12 cellular contexts compared by ENCODE assay signal in genomic region chr12:53070901-53071492, GRCh38. TPM values are rescaled to one million over a fixed set of nuclear protein-coding genes. Genes with fewer than 3 reads are reported as not detected.
DNase-seq lines count a peak whose midpoint lies in the region; ATAC-seq and TF ChIP-seq lines count a peak whose summit lies in the region.
"Had no signal": no experiment of that assay in that cellular context is flagged by ENCODE, and none has a peak within 500 bp of the region (broad histone marks: within the 10 kb centered on the region; RNA-seq: fewer than 3 reads in every experiment).

No MANE protein-coding gene starts in this region.

- peaks cover 63% of the 10 kb centered on the region for H3K36me3 Mint-ChIP-seq in effector memory CD8-positive, alpha-beta T cell (ENCODE audit: insufficient read depth)

- no peak for ATAC-seq in effector memory CD8-positive, alpha-beta T cell (replicated peaks)
- no peak for ATAC-seq in HG02852 (IDR thresholded peaks at IDR 0.05; ENCODE audit: unreplicated experiment)

- peaks cover 42% of the 10 kb centered on the region for H3K79me2 ChIP-seq in osteoblast (ENCODE audit: insufficient read depth, low read length)

- no peaks in the 10 kb centered on the region for H3K9me3 Mint-ChIP-seq in effector memory CD8-positive, alpha-beta T cell
- H3K9me3 Mint-ChIP-seq: activated naive CD4-positive, alpha-beta T cell treated with anti-CD3 and anti-CD28 coated beads, Interleukin-2, amount 10 ng/mL, durations not matched to agents 7 days and 5 days had no signal

- no peak overlapping the region for H2AFZ ChIP-seq in osteoblast (ENCODE audit: low read length)

- H3K4me1 ChIP-seq in BLaER1 (peaks cover 30% of the 10 kb centered on the region), osteoblast (ENCODE audit: insufficient read depth, low read length) (peaks cover 49% of the 10 kb centered on the region)

- no peaks in the 10 kb centered on the region for H3K27me3 Mint-ChIP-seq in effector memory CD8-positive, alpha-beta T cell
- H3K27me3 Mint-ChIP-seq: activated naive CD4-positive, alpha-beta T cell treated with anti-CD3 and anti-CD28 coated beads, Interleukin-2, amount 10 ng/mL, durations not matched to agents 7 days and 5 days had no signal

- H4K20me1 ChIP-seq in BLaER1 (no peaks in the 10 kb centered on the region), osteoblast (ENCODE audit: insufficient read depth, low read length) (peaks cover 3% of the 10 kb centered on the region)

- in situ Hi-C loops in G401 (cut with HindIII; ENCODE audit: low sequenced_read_pairs): loop anchor here (10.0 kb wide), 1 partner anchor 124 kb away; no protein-coding TSS in a partner anchor

- no peaks in the 10 kb centered on the region for H3K27me3 ChIP-seq in BLaER1
- H3K27me3 ChIP-seq in osteoblast (ENCODE audit: insufficient read depth, low read length): no peaks in the 10 kb centered on the region
- H3K27me3 ChIP-seq: right lobe of liver had no signal

- no peak overlapping the region for H3K4me3 ChIP-seq in BLaER1
- no peak overlapping the region for H3K4me3 ChIP-seq in osteoblast (ENCODE audit: insufficient read depth, low read length)
- H3K4me3 ChIP-seq: right lobe of liver had no signal

- peaks cover 29 to 49% of the 10 kb centered on the region in 2 donors for H3K4me1 Mint-ChIP-seq in effector memory CD8-positive, alpha-beta T cell (ENCODE audit: low read depth in 2 of 2)

- H3K4me2 ChIP-seq in BLaER1 (peak overlapping the region; percentile 72), osteoblast (ENCODE audit: insufficient read depth, low read length) (no peak overlapping the region)

- no peak overlapping the region for H3K9ac ChIP-seq in BLaER1

- H3K27ac Mint-ChIP-seq in effector memory CD8-positive, alpha-beta T cell: peak overlapping the region; percentile 74 to 75
- H3K27ac Mint-ChIP-seq: activated naive CD4-positive, alpha-beta T cell treated with anti-CD3 and anti-CD28 coated beads, Interleukin-2, amount 10 ng/mL, durations not matched to agents 7 days and 5 days had no signal

- H3K9me3 ChIP-seq in BLaER1: no peaks in the 10 kb centered on the region
- no peaks in the 10 kb centered on the region for H3K9me3 ChIP-seq in osteoblast (ENCODE audit: low read depth, low read length)
- H3K9me3 ChIP-seq: right lobe of liver had no signal

- TF ChIP-seq CTCF in osteoblast (IDR thresholded peaks at IDR 0.05; ENCODE audit: extremely low read depth, low read depth, low read length): no peak

- no peak overlapping the region for H3K4me3 Mint-ChIP-seq in effector memory CD8-positive, alpha-beta T cell
- H3K4me3 Mint-ChIP-seq: activated naive CD4-positive, alpha-beta T cell treated with anti-CD3 and anti-CD28 coated beads, Interleukin-2, amount 10 ng/mL, durations not matched to agents 7 days and 5 days had no signal

- H3K27ac ChIP-seq in BLaER1 (no peak overlapping the region), osteoblast (ENCODE audit: low read depth, low read length) (peak overlapping the region; percentile 7)

- DNase-seq in NCI-H82 (lab: John Stamatoyannopoulos, UW): peak; percentile 87
- DNase-seq in effector memory CD8-positive, alpha-beta T cell: no peak
- peak; percentile 90 for DNase-seq in osteoblast (ENCODE audit: insufficient read length, low spot score, missing footprints)
- DNase-seq in G401 (ENCODE audit: low spot score): no peak
- no peak for DNase-seq in NCI-H2081 (lab: John Stamatoyannopoulos, UW)
- DNase-seq in cortex of kidney (lab: John Stamatoyannopoulos, UW): no peak
- DNase-seq: activated CD4-positive, alpha-beta T cell treated with anti-CD3 and anti-CD28 coated beads for 1 hour; activated naive CD4-positive, alpha-beta T cell treated with anti-CD3 and anti-CD28 coated beads, Interleukin-2, amount 10 ng/mL, durations not matched to agents 7 days and 5 days; right lobe of liver had no signal

- H3K36me3 ChIP-seq in BLaER1: peaks cover 60% of the 10 kb centered on the region
- peaks cover 62% of the 10 kb centered on the region for H3K36me3 ChIP-seq in osteoblast (ENCODE audit: insufficient read depth, low read length)

RNA-seq across cellular contexts. Expression of gene SPRYD3, which starts 8.2 kb away (rescaled TPM):
- total RNA-seq in osteoblast: 25.6 and 26.8 TPM in 2 replicates
- 16.7 and 21.4 TPM in 2 replicates for total RNA-seq in G401 (2014; rRNA removed; shearing (Covaris generic))

RNA-seq across cellular contexts. Expression of gene TNS2, which starts 21.1 kb away (rescaled TPM):
- 72.0 and 76.0 TPM in 2 replicates for total RNA-seq in osteoblast
- total RNA-seq in G401 (2014; rRNA removed; shearing (Covaris generic)): 13.7 and 21.0 TPM in 2 replicates

RNA-seq across cellular contexts. Expression of gene IGFBP6, which starts 26.5 kb away (rescaled TPM):
- 431 and 577 TPM in 2 replicates for total RNA-seq in osteoblast
- total RNA-seq in G401 (2014; rRNA removed; shearing (Covaris generic)): 29.3 and 50.2 TPM in 2 replicates

RNA-seq across cellular contexts. Expression of gene SOAT2, which starts 32.3 kb away (rescaled TPM):
- not detected in 2 replicates for total RNA-seq in osteoblast
- total RNA-seq in G401 (2014; rRNA removed; shearing (Covaris generic)): not detected in 2 replicates
- total RNA-seq: endothelial cell of umbilical vein had no signal

Comparison
In these comparisons a context has a peak if more than half of its experiments do, and no peak if none do; other contexts are left out.
1. DNase-seq: peak in NCI-H82 (single experiment) and osteoblast (single experiment); none in effector memory CD8-positive, alpha-beta T cell (0 of 3), G401 (single experiment), NCI-H2081 (0 of 2) and cortex of kidney (single experiment).